ENCODE assay signal across 14 cellular contexts in genomic region chrX:115346738-115347137, GRCh38. TPM values are rescaled to one million over a fixed set of nuclear protein-coding genes. Genes with fewer than 3 reads are reported as not detected.
"Had no signal": no experiment of that assay in that cellular context is flagged by ENCODE, and none has a peak within 500 bp of the region (broad histone marks: within the 10 kb centered on the region; RNA-seq: fewer than 3 reads in every experiment).

No MANE protein-coding gene starts in this region.

RNA-seq across cellular contexts. Expression of gene LUZP4, which starts 57.2 kb away (rescaled TPM):
- total RNA-seq: activated B cell treated with CpG ODN at 0.5 μM for 24 hours; activated CD4-positive, alpha-beta memory T cell treated with anti-CD3 and anti-CD28 coated beads for 36 hours; activated CD4-positive, alpha-beta memory T cell treated with anti-CD3 and anti-CD28 coated beads, Interleukin-2, amount 10 ng/mL, durations not matched to agents 7 days and 5 days; activated CD4-positive, alpha-beta T cell treated with anti-CD3 and anti-CD28 coated beads for 36 hours; activated CD4-positive, alpha-beta T cell treated with anti-CD3 and anti-CD28 coated beads, Interleukin-2, amount 10 ng/mL, durations not matched to agents 24 days and 14 days; activated CD4-positive, alpha-beta T cell treated with anti-CD3 and anti-CD28 coated beads, Interleukin-2, amount 10 ng/mL, durations not matched to agents 7 days and 5 days; activated CD8-positive, alpha-beta memory T cell treated with anti-CD3 and anti-CD28 coated beads for 36 hours; activated CD8-positive, alpha-beta memory T cell treated with anti-CD3 and anti-CD28 coated beads, Interleukin-2, amount 10 ng/mL, durations not matched to agents 7 days and 5 days; activated CD8-positive, alpha-beta T cell treated with anti-CD3 and anti-CD28 coated beads for 36 hours; activated CD8-positive, alpha-beta T cell treated with anti-CD3 and anti-CD28 coated beads, Interleukin-2, amount 10 ng/mL, durations not matched to agents 7 days and 5 days; T-helper 1 cell treated with Interleukin-12 subunit alpha and Interleukin-12 subunit beta and Interleukin-4 antibody, amounts not matched to agents 30 ng/mL and 1 ng/mL, for 36 hours; T-helper 17 cell; T-helper 2 cell treated with Interferon-gamma antibody and Interleukin-4, amounts not matched to agents 100 ng/mL and 5 ng/mL, for 36 hours; WTC11 had no signal
